In genomic region chr6:42347456-42347855, GRCh38 we compare ENCODE assay signal across 21 cellular contexts.
DNase-seq lines count a peak whose midpoint lies in the region; ATAC-seq and TF ChIP-seq lines count a peak whose summit lies in the region.
"Had no signal": no experiment of that assay in that cellular context is flagged by ENCODE, and none has a peak within 500 bp of the region (broad histone marks: within the 10 kb centered on the region; RNA-seq: fewer than 3 reads in every experiment).

No MANE protein-coding gene starts in this region.

- POLR2A ChIA-PET in CD8-positive, alpha-beta memory T cell (lab: Charles Lee), result no interaction called here

- H3K4me3 Mint-ChIP-seq in activated T-cell treated with anti-CD3 and anti-CD28 coated beads, Interleukin-2, amount 50 U/mL, for 24 hours, result no peak overlapping the region
- H3K4me3 Mint-ChIP-seq in CD8-positive, alpha-beta memory T cell, result peak overlapping the region in 4 of 7 donors; percentile 8 to 39 (median 38)
- peak overlapping the region in 3 of 5 donors; percentile 1 to 9 (median 4) for H3K4me3 Mint-ChIP-seq in immature natural killer cell
- H3K4me3 Mint-ChIP-seq: HFFc6, IgD-negative memory B cell had no signal

- no peaks in the 10 kb centered on the region for H3K27me3 Mint-ChIP-seq in activated T-cell treated with anti-CD3 and anti-CD28 coated beads, Interleukin-2, amount 50 U/mL, for 24 hours
- peaks cover 0 to 1% of the 10 kb centered on the region in 2 donors for H3K27me3 Mint-ChIP-seq in CD8-positive, alpha-beta memory T cell
- H3K27me3 Mint-ChIP-seq in immature natural killer cell (ENCODE audit: low read depth in 3 of 3), result peaks cover 1 to 3% (median 2%) of the 10 kb centered on the region in 3 donors
- H3K27me3 Mint-ChIP-seq: CD4-positive, CD25-positive, alpha-beta regulatory T cell had no signal

- peaks cover 51% of the 10 kb centered on the region for H3K4me1 Mint-ChIP-seq in activated T-cell treated with anti-CD3 and anti-CD28 coated beads, Interleukin-2, amount 50 U/mL, for 24 hours (ENCODE audit: low read depth)
- H3K4me1 Mint-ChIP-seq in CD8-positive, alpha-beta memory T cell, result peaks cover 43 to 84% (median 82%) of the 10 kb centered on the region in 3 donors
- peaks cover 45 to 62% of the 10 kb centered on the region in 2 donors for H3K4me1 Mint-ChIP-seq in immature natural killer cell

- no peak overlapping the region for H3K27ac Mint-ChIP-seq in activated T-cell treated with anti-CD3 and anti-CD28 coated beads, Interleukin-2, amount 50 U/mL, for 24 hours
- peak overlapping the region in 6 of 8 donors; percentile 35 to 88 (median 45) for H3K27ac Mint-ChIP-seq in CD8-positive, alpha-beta memory T cell
- H3K27ac Mint-ChIP-seq in immature natural killer cell, result peak overlapping the region; percentile 20 to 65 (median 28)
- H3K27ac Mint-ChIP-seq: HFFc6, IgD-negative memory B cell had no signal

- TF ChIP-seq CTCF in left lung (IDR thresholded peaks at IDR 0.05), result no peak

- CTCF ChIA-PET in CD8-positive, alpha-beta memory T cell (lab: Charles Lee), result no interaction called here

- no peaks in the 10 kb centered on the region for H3K27me3 ChIP-seq in CD8-positive, alpha-beta memory T cell (ENCODE audit: insufficient read depth, low read length, poor library complexity, severe bottlenecking)
- H3K27me3 ChIP-seq in left lung, result no peaks in the 10 kb centered on the region

- no peak for ATAC-seq in GM18870 (IDR thresholded peaks at IDR 0.05; ENCODE audit: unreplicated experiment)
- ATAC-seq in left lung, result no peak
- ATAC-seq: HCT116, HepG2 had no signal

- DNase-seq in activated T-cell treated with anti-CD3 and anti-CD28 coated beads, Interleukin-2, amount 50 U/mL, for 24 hours, result peak; percentile 21
- DNase-seq in activated T-cell treated with anti-CD3 and anti-CD28 coated beads, Interleukin-2, amount 50 U/mL, for 1 hour, result no peak
- no peak for DNase-seq in CD8-positive, alpha-beta memory T cell
- DNase-seq in activated CD8-positive, alpha-beta memory T cell treated with anti-CD3 and anti-CD28 coated beads, Interleukin-2, amount 50 U/mL, for 48 hours, result peak; percentile 50
- DNase-seq in immature natural killer cell, result no peak
- DNase-seq in NCI-H1092 treated with DMSO at 0.1 percent for 48 hours (lab: John Stamatoyannopoulos, UW), result no peak
- no peak for DNase-seq in left lung
- DNase-seq: ACHN; BE2C; C1 segment of cervical spinal cord; CD4-positive, CD25-positive, alpha-beta regulatory T cell; DMS153; DMS79; GDM1; GOT3; H7; HFFc6 had no signal

- peaks cover 14% of the 10 kb centered on the region for H3K4me1 ChIP-seq in CD8-positive, alpha-beta memory T cell (ENCODE audit: insufficient read depth, low read length)
- no peaks in the 10 kb centered on the region for H3K4me1 ChIP-seq in left lung

- H3K4me3 ChIP-seq in CD8-positive, alpha-beta memory T cell (ENCODE audit: low read length), result no peak overlapping the region
- no peak overlapping the region for H3K4me3 ChIP-seq in left lung

- H3K9me3 Mint-ChIP-seq in activated T-cell treated with anti-CD3 and anti-CD28 coated beads, Interleukin-2, amount 50 U/mL, for 24 hours, result no peaks in the 10 kb centered on the region
- H3K9me3 Mint-ChIP-seq in CD8-positive, alpha-beta memory T cell, result no peaks in the 10 kb centered on the region
- H3K9me3 Mint-ChIP-seq in immature natural killer cell, result no peaks in the 10 kb centered on the region
- H3K9me3 Mint-ChIP-seq: CD4-positive, CD25-positive, alpha-beta regulatory T cell; HFFc6; IgD-negative memory B cell had no signal

- H3K27ac ChIP-seq in CD8-positive, alpha-beta memory T cell (ENCODE audit: low read depth, low read length), result no peak overlapping the region
- no peak overlapping the region for H3K27ac ChIP-seq in left lung

- intact Hi-C loops in left lung (cut with DNase I), result no loop called here

- peaks cover 30% of the 10 kb centered on the region for H3K36me3 Mint-ChIP-seq in activated T-cell treated with anti-CD3 and anti-CD28 coated beads, Interleukin-2, amount 50 U/mL, for 24 hours (ENCODE audit: low read depth)
- peaks cover 0 to 31% (median 24%) of the 10 kb centered on the region in 3 donors for H3K36me3 Mint-ChIP-seq in CD8-positive, alpha-beta memory T cell
- peaks cover 0 to 9% (median 5%) of the 10 kb centered on the region in 3 donors for H3K36me3 Mint-ChIP-seq in immature natural killer cell

- H3K9me3 ChIP-seq in CD8-positive, alpha-beta memory T cell (ENCODE audit: low read length), result no peaks in the 10 kb centered on the region
- no peaks in the 10 kb centered on the region for H3K9me3 ChIP-seq in left lung
- H3K9me3 ChIP-seq: BE2C had no signal

- no peaks in the 10 kb centered on the region for H3K36me3 ChIP-seq in CD8-positive, alpha-beta memory T cell (ENCODE audit: insufficient read depth, low read length)
- no peaks in the 10 kb centered on the region for H3K36me3 ChIP-seq in left lung
- H3K36me3 ChIP-seq: BE2C had no signal

Comparison
In these comparisons a context has a peak if more than half of its experiments do, and no peak if none do; other contexts are left out.
1. DNase-seq: peak in activated T-cell treated with anti-CD3 and anti-CD28 coated beads, Interleukin-2, amount 50 U/mL, for 24 hours (single experiment) and activated CD8-positive, alpha-beta memory T cell treated with anti-CD3 and anti-CD28 coated beads, Interleukin-2, amount 50 U/mL, for 48 hours (single experiment); none in activated T-cell treated with anti-CD3 and anti-CD28 coated beads, Interleukin-2, amount 50 U/mL, for 1 hour (single experiment), CD8-positive, alpha-beta memory T cell (0 of 5), immature natural killer cell (0 of 3), NCI-H1092 treated with DMSO at 0.1 percent for 48 hours (single experiment) and left lung (0 of 2).